ENCODE assay signal across 8 cellular contexts in the genomic region with DNA sequence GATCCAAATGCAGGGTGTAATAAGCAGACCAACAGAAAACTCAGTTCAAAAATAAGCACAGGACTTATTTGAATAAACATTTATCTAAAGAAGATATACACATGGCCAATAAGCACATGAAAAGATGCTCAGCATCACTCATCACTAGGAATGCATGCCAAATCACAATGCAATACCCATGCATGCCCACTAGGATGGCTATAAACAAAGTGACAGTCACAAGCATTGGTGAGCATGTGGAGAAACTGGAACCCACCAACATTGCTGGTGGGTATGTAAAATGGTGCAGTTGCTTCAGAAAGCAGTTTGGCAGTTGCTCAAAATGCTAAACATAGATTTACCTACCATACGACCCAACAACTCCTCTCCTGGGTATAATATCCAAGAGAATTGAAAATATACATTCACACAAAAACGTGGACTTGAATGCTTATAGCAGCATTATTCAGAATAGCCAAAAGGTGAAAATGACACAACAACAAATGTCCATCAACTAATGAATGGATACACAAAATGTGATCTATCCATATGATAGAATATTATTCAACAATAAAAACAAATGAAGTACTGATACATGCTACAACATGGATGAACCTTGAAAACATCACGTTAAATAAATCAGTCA. TPM values are rescaled to one million over a fixed set of nuclear protein-coding genes. Genes with fewer than 3 reads are reported as not detected.
DNase-seq lines count a peak whose midpoint lies in the region; ATAC-seq and TF ChIP-seq lines count a peak whose summit lies in the region.
"Had no signal": no experiment of that assay in that cellular context is flagged by ENCODE, and none has a peak within 500 bp of the region (broad histone marks: within the 10 kb centered on the region; RNA-seq: fewer than 3 reads in every experiment).

No MANE protein-coding gene starts in this region.

- H3K27me3 ChIP-seq in colonic mucosa: no peaks in the 10 kb centered on the region

- no peak overlapping the region for H3K4me3 Mint-ChIP-seq in osteocyte (ENCODE audit: unreplicated experiment)

- CTCF ChIA-PET in GM10248 (lab: Yijun Ruan, JAX): no interaction called here

- H3K9me3 ChIP-seq in colonic mucosa: no peaks in the 10 kb centered on the region

- ATAC-seq in HG02840 (IDR thresholded peaks at IDR 0.05; ENCODE audit: low FRiP score, unreplicated experiment): no peak

- H3K4me1 Mint-ChIP-seq in osteocyte (ENCODE audit: unreplicated experiment): peaks cover 16% of the 10 kb centered on the region

- intact Hi-C loops in colonic mucosa (cut with DNase I): no loop called here

- H3K27ac ChIP-seq in colonic mucosa: no peak overlapping the region

- H3K9ac ChIP-seq in colonic mucosa (ENCODE audit: low read depth in 2 of 2, low read length in 2 of 2): no peak overlapping the region

- TF ChIP-seq CTCF in GM10248 (IDR thresholded peaks at IDR 0.05; ENCODE audit: control extremely low read depth, extremely low read depth, low read depth, missing control alignments): peak; percentile 12
- TF ChIP-seq CTCF in LNCAP (IDR thresholded peaks at IDR 0.05): peak; percentile 33; the same call in 1 of the 2 replicates
- TF ChIP-seq CTCF in colonic mucosa (IDR thresholded peaks at IDR 0.05): peak; percentile 29
- TF ChIP-seq CTCF in osteocyte (IDR thresholded peaks at IDR 0.05): peak; percentile 47

- H3K9me3 Mint-ChIP-seq in osteocyte (ENCODE audit: unreplicated experiment): no peaks in the 10 kb centered on the region

- no peaks in the 10 kb centered on the region for H3K36me3 ChIP-seq in colonic mucosa

- no peak overlapping the region for H3K4me3 ChIP-seq in colonic mucosa

- DNase-seq in GM10248 (ENCODE audit: extremely low spot score) (no peak), colonic mucosa (no peak), osteocyte (ENCODE audit: extremely low spot score, unreplicated experiment) (no peak), NCI-H1105 (lab: John Stamatoyannopoulos, UW) (no peak), NCI-H2029 treated with DMSO at 0.1 percent for 48 hours (lab: John Stamatoyannopoulos, UW) (no peak)
- DNase-seq: NCI-H2171 treated with DMSO at 0.1 percent for 48 hours had no signal

- H3K4me1 ChIP-seq in colonic mucosa: peaks cover 2% of the 10 kb centered on the region

- H3K36me3 Mint-ChIP-seq in osteocyte (ENCODE audit: unreplicated experiment): peaks cover 7% of the 10 kb centered on the region

- H3K27me3 Mint-ChIP-seq in osteocyte (ENCODE audit: unreplicated experiment): no peaks in the 10 kb centered on the region

- POLR2A ChIA-PET in GM10248 (lab: Yijun Ruan, JAX): no interaction called here

- H3K27ac Mint-ChIP-seq in osteocyte (ENCODE audit: unreplicated experiment): no peak overlapping the region

RNA-seq across cellular contexts. Expression of a gene that starts 20.1 kb away (rescaled TPM):
- total RNA-seq in colonic mucosa: 10 to 100 TPM; 17.5 to 25.2 TPM
- 30.7 and 32.4 TPM in 2 replicates for total RNA-seq in osteocyte

RNA-seq across cellular contexts. Expression of a gene that starts 34.6 kb away (rescaled TPM):
- not detected for total RNA-seq in colonic mucosa
- not detected in 2 replicates for total RNA-seq in osteocyte

RNA-seq across cellular contexts. Expression of a gene that starts 48.4 kb away (rescaled TPM):
- total RNA-seq in colonic mucosa (1 to 10 TPM; 2.1 to 3.3 TPM), osteocyte (15.2 TPM in 2 replicates)
